In genomic region chr7:46902463-46902862, GRCh38 we compare ENCODE assay signal across 26 cellular contexts.
"Had no signal": no experiment of that assay in that cellular context is flagged by ENCODE, and none has a peak within 500 bp of the region (broad histone marks: within the 10 kb centered on the region; RNA-seq: fewer than 3 reads in every experiment).

No MANE protein-coding gene starts in this region.

- H3K4me2 ChIP-seq: hepatocyte had no signal

- H3K27ac ChIP-seq: colonic mucosa, epithelial cell of prostate, esophagus squamous epithelium, foreskin keratinocyte, gastroesophageal sphincter, heart left ventricle, hepatocyte, left lung, lower lobe of right lung had no signal

- ATAC-seq: effector memory CD8-positive, alpha-beta T cell; esophagus mucosa; foreskin keratinocyte; gastroesophageal sphincter; heart left ventricle; left colon; left lung; left ventricle myocardium superior; lower lobe of right lung; naive thymus-derived CD4-positive, alpha-beta T cell had no signal

- H3K27me3 Mint-ChIP-seq: dendritic cell treated with granulocyte-macrophage colony-stimulating factor and Interleukin-4, amounts not matched to agents 40 ng/mL and 50 ng/mL, for 4 days; effector memory CD8-positive, alpha-beta T cell; naive thymus-derived CD4-positive, alpha-beta T cell had no signal

- H3K9me3 ChIP-seq: colonic mucosa, esophagus squamous epithelium, left lung, lower lobe of right lung had no signal

- H3K27me3 ChIP-seq: colonic mucosa, esophagus squamous epithelium, foreskin keratinocyte, gastroesophageal sphincter, heart left ventricle, hepatocyte, left lung had no signal

- H3K4me1 ChIP-seq: colonic mucosa, esophagus squamous epithelium, foreskin keratinocyte, gastroesophageal sphincter, left lung, lower lobe of right lung had no signal

- H3K36me3 ChIP-seq: colonic mucosa, esophagus squamous epithelium, gastroesophageal sphincter, heart left ventricle, left lung, lower lobe of right lung had no signal

- H3K79me2 ChIP-seq: hepatocyte had no signal

- H2AFZ ChIP-seq: hepatocyte had no signal

- DNase-seq: colonic mucosa; cortex of kidney; effector CD8-positive, alpha-beta T cell; effector memory CD8-positive, alpha-beta T cell; endodermal cell; erythroblast; esophagus squamous epithelium; foreskin keratinocyte; heart left ventricle; hypothalamus; immature natural killer cell; islet precursor cell; kidney; kidney glomerular epithelial cell; left colon; left lung; left ventricle myocardium superior; lower lobe of right lung; mesendoderm; midbrain; naive thymus-derived CD4-positive, alpha-beta T cell had no signal

- H3K4me3 ChIP-seq: colonic mucosa, esophagus squamous epithelium, gastroesophageal sphincter, heart left ventricle, hepatocyte, left lung, lower lobe of right lung had no signal

- H3K4me1 Mint-ChIP-seq: endodermal cell; immature natural killer cell; naive thymus-derived CD4-positive, alpha-beta T cell had no signal

- H3K9me3 Mint-ChIP-seq: endodermal cell had no signal

- H3K27ac Mint-ChIP-seq: dendritic cell treated with granulocyte-macrophage colony-stimulating factor and Interleukin-4, amounts not matched to agents 40 ng/mL and 50 ng/mL, for 4 days; effector memory CD8-positive, alpha-beta T cell; endodermal cell; immature natural killer cell; naive thymus-derived CD4-positive, alpha-beta T cell had no signal

- H3K36me3 Mint-ChIP-seq: naive thymus-derived CD4-positive, alpha-beta T cell had no signal

- H3K4me3 Mint-ChIP-seq: dendritic cell treated with granulocyte-macrophage colony-stimulating factor and Interleukin-4, amounts not matched to agents 40 ng/mL and 50 ng/mL, for 4 days; effector memory CD8-positive, alpha-beta T cell; endodermal cell; immature natural killer cell; naive thymus-derived CD4-positive, alpha-beta T cell had no signal
